In the genomic region with DNA sequence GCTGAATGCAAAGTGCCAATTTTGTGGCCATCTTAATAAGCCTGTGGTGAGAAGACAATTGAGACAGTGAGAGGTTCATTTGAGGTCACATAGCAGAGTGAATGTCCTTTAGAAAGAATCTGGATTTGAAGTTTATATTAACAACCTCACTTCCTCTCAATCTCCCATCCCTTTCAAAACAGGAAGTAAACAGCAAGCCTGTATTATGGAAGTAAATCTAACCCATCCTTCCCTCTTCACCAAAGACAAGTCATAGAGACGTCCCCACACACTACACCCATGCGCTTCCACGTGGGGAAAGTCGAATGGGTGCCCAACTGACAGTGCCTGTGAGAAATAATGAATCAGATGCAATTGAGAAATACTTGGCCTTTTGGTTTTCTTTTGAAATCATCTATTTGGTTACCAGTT, we compare ENCODE assay signal across 1 cellular context.
TF ChIP-seq lines count a peak whose summit lies in the region.

No MANE protein-coding gene starts in this region.

TF ChIP-seq in K562, 482 proteins besides CTCF, POLR2A, EP300 and RAD21:
- TF ChIP-seq GTF2F1 (IDR thresholded peaks at IDR 0.05; ENCODE audit: low read depth, low read length): no peak
- TF ChIP-seq RBBP5 (IDR thresholded peaks at IDR 0.05; ENCODE audit: borderline replicate concordance, insufficient read depth, low read length, poor library complexity, severe bottlenecking): no peak
- TF ChIP-seq, protein P1, sequence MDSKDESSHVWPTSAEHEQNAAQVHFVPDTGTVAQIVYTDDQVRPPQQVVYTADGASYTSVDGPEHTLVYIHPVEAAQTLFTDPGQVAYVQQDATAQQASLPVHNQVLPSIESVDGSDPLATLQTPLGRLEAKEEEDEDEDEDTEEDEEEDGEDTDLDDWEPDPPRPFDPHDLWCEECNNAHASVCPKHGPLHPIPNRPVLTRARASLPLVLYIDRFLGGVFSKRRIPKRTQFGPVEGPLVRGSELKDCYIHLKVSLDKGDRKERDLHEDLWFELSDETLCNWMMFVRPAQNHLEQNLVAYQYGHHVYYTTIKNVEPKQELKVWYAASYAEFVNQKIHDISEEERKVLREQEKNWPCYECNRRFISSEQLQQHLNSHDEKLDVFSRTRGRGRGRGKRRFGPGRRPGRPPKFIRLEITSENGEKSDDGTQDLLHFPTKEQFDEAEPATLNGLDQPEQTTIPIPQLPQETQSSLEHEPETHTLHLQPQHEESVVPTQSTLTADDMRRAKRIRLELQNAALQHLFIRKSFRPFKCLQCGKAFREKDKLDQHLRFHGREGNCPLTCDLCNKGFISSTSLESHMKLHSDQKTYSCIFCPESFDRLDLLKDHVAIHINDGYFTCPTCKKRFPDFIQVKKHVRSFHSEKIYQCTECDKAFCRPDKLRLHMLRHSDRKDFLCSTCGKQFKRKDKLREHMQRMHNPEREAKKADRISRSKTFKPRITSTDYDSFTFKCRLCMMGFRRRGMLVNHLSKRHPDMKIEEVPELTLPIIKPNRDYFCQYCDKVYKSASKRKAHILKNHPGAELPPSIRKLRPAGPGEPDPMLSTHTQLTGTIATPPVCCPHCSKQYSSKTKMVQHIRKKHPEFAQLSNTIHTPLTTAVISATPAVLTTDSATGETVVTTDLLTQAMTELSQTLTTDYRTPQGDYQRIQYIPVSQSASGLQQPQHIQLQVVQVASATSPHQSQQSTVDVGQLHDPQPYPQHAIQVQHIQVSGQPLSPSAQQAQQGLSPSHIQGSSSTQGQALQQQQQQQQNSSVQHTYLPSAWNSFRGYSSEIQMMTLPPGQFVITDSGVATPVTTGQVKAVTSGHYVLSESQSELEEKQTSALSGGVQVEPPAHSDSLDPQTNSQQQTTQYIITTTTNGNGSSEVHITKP (IDR thresholded peaks at IDR 0.05; ENCODE audit: partially characterized antibody): peak; percentile 6
- TF ChIP-seq CEBPB (tag; IDR thresholded peaks at IDR 0.05): 0 out of 2 replicates have a peak, but pooled peaks have one; percentile 23
- TF ChIP-seq HNRNPH1 (optimal IDR thresholded peaks at IDR 0.05; ENCODE audit: low read depth, low read length): no peak
- TF ChIP-seq RAD51 (IDR thresholded peaks at IDR 0.05; ENCODE audit: borderline replicate concordance, low read depth): no peak
- TF ChIP-seq, protein P2, sequence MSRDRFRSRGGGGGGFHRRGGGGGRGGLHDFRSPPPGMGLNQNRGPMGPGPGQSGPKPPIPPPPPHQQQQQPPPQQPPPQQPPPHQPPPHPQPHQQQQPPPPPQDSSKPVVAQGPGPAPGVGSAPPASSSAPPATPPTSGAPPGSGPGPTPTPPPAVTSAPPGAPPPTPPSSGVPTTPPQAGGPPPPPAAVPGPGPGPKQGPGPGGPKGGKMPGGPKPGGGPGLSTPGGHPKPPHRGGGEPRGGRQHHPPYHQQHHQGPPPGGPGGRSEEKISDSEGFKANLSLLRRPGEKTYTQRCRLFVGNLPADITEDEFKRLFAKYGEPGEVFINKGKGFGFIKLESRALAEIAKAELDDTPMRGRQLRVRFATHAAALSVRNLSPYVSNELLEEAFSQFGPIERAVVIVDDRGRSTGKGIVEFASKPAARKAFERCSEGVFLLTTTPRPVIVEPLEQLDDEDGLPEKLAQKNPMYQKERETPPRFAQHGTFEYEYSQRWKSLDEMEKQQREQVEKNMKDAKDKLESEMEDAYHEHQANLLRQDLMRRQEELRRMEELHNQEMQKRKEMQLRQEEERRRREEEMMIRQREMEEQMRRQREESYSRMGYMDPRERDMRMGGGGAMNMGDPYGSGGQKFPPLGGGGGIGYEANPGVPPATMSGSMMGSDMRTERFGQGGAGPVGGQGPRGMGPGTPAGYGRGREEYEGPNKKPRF (IDR thresholded peaks at IDR 0.05; ENCODE audit: low read depth, low read length): no peak
- 0 out of 2 replicates have a peak, but pooled peaks have one; percentile 12 for TF ChIP-seq ETV1 (tag; conservative IDR thresholded peaks at IDR 0.05; ENCODE audit: low read depth)
- TF ChIP-seq FOXK2 (conservative IDR thresholded peaks at IDR 0.05 in 1 of 2, IDR thresholded peaks at IDR 0.05 in 1 of 2; ENCODE audit: low read depth in 2 of 2): peak; percentile 66 to 70; a peak in 3 of 4 replicates
- TF ChIP-seq SMARCB1 (IDR thresholded peaks at IDR 0.05; ENCODE audit: insufficient read length, low read depth): no peak
- TF ChIP-seq GABPA (tag; conservative IDR thresholded peaks at IDR 0.05; ENCODE audit: low read depth): no peak
- TF ChIP-seq POLR2AphosphoS5 (IDR thresholded peaks at IDR 0.05; ENCODE audit: control insufficient read depth, insufficient read depth, low read depth, low read length): no peak
- TF ChIP-seq, protein P3, sequence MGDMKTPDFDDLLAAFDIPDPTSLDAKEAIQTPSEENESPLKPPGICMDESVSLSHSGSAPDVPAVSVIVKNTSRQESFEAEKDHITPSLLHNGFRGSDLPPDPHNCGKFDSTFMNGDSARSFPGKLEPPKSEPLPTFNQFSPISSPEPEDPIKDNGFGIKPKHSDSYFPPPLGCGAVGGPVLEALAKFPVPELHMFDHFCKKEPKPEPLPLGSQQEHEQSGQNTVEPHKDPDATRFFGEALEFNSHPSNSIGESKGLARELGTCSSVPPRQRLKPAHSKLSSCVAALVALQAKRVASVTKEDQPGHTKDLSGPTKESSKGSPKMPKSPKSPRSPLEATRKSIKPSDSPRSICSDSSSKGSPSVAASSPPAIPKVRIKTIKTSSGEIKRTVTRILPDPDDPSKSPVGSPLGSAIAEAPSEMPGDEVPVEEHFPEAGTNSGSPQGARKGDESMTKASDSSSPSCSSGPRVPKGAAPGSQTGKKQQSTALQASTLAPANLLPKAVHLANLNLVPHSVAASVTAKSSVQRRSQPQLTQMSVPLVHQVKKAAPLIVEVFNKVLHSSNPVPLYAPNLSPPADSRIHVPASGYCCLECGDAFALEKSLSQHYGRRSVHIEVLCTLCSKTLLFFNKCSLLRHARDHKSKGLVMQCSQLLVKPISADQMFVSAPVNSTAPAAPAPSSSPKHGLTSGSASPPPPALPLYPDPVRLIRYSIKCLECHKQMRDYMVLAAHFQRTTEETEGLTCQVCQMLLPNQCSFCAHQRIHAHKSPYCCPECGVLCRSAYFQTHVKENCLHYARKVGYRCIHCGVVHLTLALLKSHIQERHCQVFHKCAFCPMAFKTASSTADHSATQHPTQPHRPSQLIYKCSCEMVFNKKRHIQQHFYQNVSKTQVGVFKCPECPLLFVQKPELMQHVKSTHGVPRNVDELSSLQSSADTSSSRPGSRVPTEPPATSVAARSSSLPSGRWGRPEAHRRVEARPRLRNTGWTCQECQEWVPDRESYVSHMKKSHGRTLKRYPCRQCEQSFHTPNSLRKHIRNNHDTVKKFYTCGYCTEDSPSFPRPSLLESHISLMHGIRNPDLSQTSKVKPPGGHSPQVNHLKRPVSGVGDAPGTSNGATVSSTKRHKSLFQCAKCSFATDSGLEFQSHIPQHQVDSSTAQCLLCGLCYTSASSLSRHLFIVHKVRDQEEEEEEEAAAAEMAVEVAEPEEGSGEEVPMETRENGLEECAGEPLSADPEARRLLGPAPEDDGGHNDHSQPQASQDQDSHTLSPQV (IDR thresholded peaks at IDR 0.05): peak; percentile 16; the same call in 1 of the 2 replicates
- TF ChIP-seq SPI1 (IDR thresholded peaks at IDR 0.05; ENCODE audit: borderline replicate concordance, low read depth, low read length): peak; percentile 80; the same call in 1 of the 2 replicates
